Comparison of ENCODE assay signal across 1 cellular context in genomic region chr19:58400916-58401824, GRCh38.
TF ChIP-seq lines count a peak whose summit lies in the region.

No MANE protein-coding gene starts in this region.

TF ChIP-seq in HepG2, 621 proteins besides CTCF, POLR2A, EP300 and RAD21 (continued from another document and continues in another):
- TF ChIP-seq UBTF (CRISPR knock-in tag; IDR thresholded peaks at IDR 0.05) (peak; percentile 44; the same call in 1 of the 2 replicates), ZNF276 (CRISPR knock-in tag; IDR thresholded peaks at IDR 0.05; ENCODE audit: low read depth) (0 out of 2 replicates have a peak, but pooled peaks have one; percentile 18), ZNF263 (CRISPR knock-in tag; IDR thresholded peaks at IDR 0.05) (0 out of 2 replicates have a peak, but pooled peaks have one; percentile 44), CBX5 (CRISPR knock-in tag; IDR thresholded peaks at IDR 0.05; ENCODE audit: borderline replicate concordance) (no peak), EED (CRISPR knock-in tag; IDR thresholded peaks at IDR 0.05) (no peak), MAFK (conservative IDR thresholded peaks at IDR 0.05 in 1 of 2, IDR thresholded peaks at IDR 0.05 in 1 of 2; ENCODE audit: low read length in 2 of 2) (no peak), THAP11 (CRISPR knock-in tag; IDR thresholded peaks at IDR 0.05) (peak; percentile 86), MXD3 (CRISPR knock-in tag; IDR thresholded peaks at IDR 0.05) (0 out of 2 replicates have a peak, but pooled peaks have one; percentile 27), TEAD3 (CRISPR knock-in tag; optimal IDR thresholded peaks at IDR 0.05; ENCODE audit: borderline replicate concordance) (peak; percentile 25), ZNF784 (CRISPR knock-in tag; IDR thresholded peaks at IDR 0.05; ENCODE audit: borderline replicate concordance) (peak; percentile 86), YEATS2 (CRISPR knock-in tag; IDR thresholded peaks at IDR 0.05; ENCODE audit: borderline replicate concordance) (no peak; the same call in none of the 2 replicates), ZNF468 (CRISPR knock-in tag; IDR thresholded peaks at IDR 0.05) (no peak), TCF12 (IDR thresholded peaks at IDR 0.05) (no peak), TCF12 (CRISPR knock-in tag; IDR thresholded peaks at IDR 0.05) (no peak), SAFB2 (CRISPR knock-in tag; IDR thresholded peaks at IDR 0.05; ENCODE audit: borderline replicate concordance, low read depth) (no peak), GPBP1L1 (CRISPR knock-in tag; IDR thresholded peaks at IDR 0.05) (no peak), ZBTB43 (CRISPR knock-in tag; conservative IDR thresholded peaks at IDR 0.05) (no peak), PCBP2 (optimal IDR thresholded peaks at IDR 0.05; ENCODE audit: low read depth, low read length, poor library complexity, severe bottlenecking) (no peak), ZNF17 (CRISPR knock-in tag; IDR thresholded peaks at IDR 0.05) (no peak), CCDC6 (CRISPR knock-in tag; IDR thresholded peaks at IDR 0.05) (no peak), EHMT2 (IDR thresholded peaks at IDR 0.05; ENCODE audit: borderline replicate concordance, low read depth, low read length) (no peak), NR2F1 (CRISPR knock-in tag; IDR thresholded peaks at IDR 0.05) (no peak), HOXA9 (CRISPR knock-in tag; IDR thresholded peaks at IDR 0.05; ENCODE audit: borderline replicate concordance) (no peak; the same call in 1 of the 2 replicates), ATAD3A (CRISPR knock-in tag; IDR thresholded peaks at IDR 0.05) (no peak), ZBTB38 (CRISPR knock-in tag; IDR thresholded peaks at IDR 0.05) (peak; percentile 26; the same call in 1 of the 2 replicates), ZNF225 (CRISPR knock-in tag; IDR thresholded peaks at IDR 0.05) (no peak), MBD4 (IDR thresholded peaks at IDR 0.05; ENCODE audit: borderline replicate concordance, low read length) (no peak), AHR (CRISPR knock-in tag; IDR thresholded peaks at IDR 0.05) (0 out of 2 replicates have a peak, but pooled peaks have one; percentile 35), GZF1 (CRISPR knock-in tag; IDR thresholded peaks at IDR 0.05) (no peak), TAF15 (IDR thresholded peaks at IDR 0.05; ENCODE audit: low read depth, low read length, poor library complexity, severe bottlenecking) (no peak), KMT2A (CRISPR knock-in tag; IDR thresholded peaks at IDR 0.05) (peak; percentile 41), CREB1 (IDR thresholded peaks at IDR 0.05) (peak; percentile 90), CREB1 (CRISPR knock-in tag; IDR thresholded peaks at IDR 0.05) (peak; percentile 90), RFX3 (CRISPR knock-in tag; IDR thresholded peaks at IDR 0.05) (peak; percentile 100), PREB (CRISPR knock-in tag; IDR thresholded peaks at IDR 0.05) (no peak), ZNF724P (CRISPR knock-in tag; IDR thresholded peaks at IDR 0.05; ENCODE audit: borderline replicate concordance) (no peak; the same call in 1 of the 2 replicates), ZNF576 (CRISPR knock-in tag; IDR thresholded peaks at IDR 0.05) (no peak), FOXC1 (CRISPR knock-in tag; IDR thresholded peaks at IDR 0.05; ENCODE audit: borderline replicate concordance) (no peak), ZNF296 (CRISPR knock-in tag; conservative IDR thresholded peaks at IDR 0.05) (no peak), DMAP1 (CRISPR knock-in tag; IDR thresholded peaks at IDR 0.05) (no peak), TOPORS (CRISPR knock-in tag; IDR thresholded peaks at IDR 0.05) (peak; percentile 63; the same call in 1 of the 2 replicates), TEF (CRISPR knock-in tag; IDR thresholded peaks at IDR 0.05) (no peak), PHF5A (CRISPR knock-in tag; IDR thresholded peaks at IDR 0.05; ENCODE audit: low read depth, unreplicated experiment) (no peak), CHD4 (IDR thresholded peaks at IDR 0.05; ENCODE audit: borderline replicate concordance, low read length) (no peak), TIGD3 (CRISPR knock-in tag; IDR thresholded peaks at IDR 0.05; ENCODE audit: borderline replicate concordance) (no peak), ZBTB2 (CRISPR knock-in tag; IDR thresholded peaks at IDR 0.05; ENCODE audit: low read depth) (no peak), SETDB1 (CRISPR knock-in tag; IDR thresholded peaks at IDR 0.05; ENCODE audit: borderline replicate concordance) (no peak), ZNF83 (CRISPR knock-in tag; IDR thresholded peaks at IDR 0.05; ENCODE audit: borderline replicate concordance) (no peak), ZC3H13 (CRISPR knock-in tag; IDR thresholded peaks at IDR 0.05) (no peak), ZKSCAN5 (CRISPR knock-in tag; IDR thresholded peaks at IDR 0.05) (no peak), ZNF234 (CRISPR knock-in tag; conservative IDR thresholded peaks at IDR 0.05) (no peak), SMARCC2 (IDR thresholded peaks at IDR 0.05) (no peak), PHF8 (CRISPR knock-in tag; IDR thresholded peaks at IDR 0.05) (peak; percentile 67), ZNF790 (CRISPR knock-in tag; IDR thresholded peaks at IDR 0.05; ENCODE audit: borderline replicate concordance) (peak; percentile 58; the same call in 1 of the 2 replicates), ZNF20 (CRISPR knock-in tag; IDR thresholded peaks at IDR 0.05) (no peak), CREM (IDR thresholded peaks at IDR 0.05) (peak; percentile 87), CREM (CRISPR knock-in tag; IDR thresholded peaks at IDR 0.05) (no peak), ZFP41 (CRISPR knock-in tag; IDR thresholded peaks at IDR 0.05; ENCODE audit: borderline replicate concordance) (no peak), ZMYM4 (CRISPR knock-in tag; IDR thresholded peaks at IDR 0.05) (no peak; the same call in 1 of the 2 replicates), SMC3 (IDR thresholded peaks at IDR 0.05; ENCODE audit: low read length) (no peak), HDAC2 (CRISPR knock-in tag; IDR thresholded peaks at IDR 0.05) (peak; percentile 54; the same call in 1 of the 2 replicates), DRAP1 (CRISPR knock-in tag; IDR thresholded peaks at IDR 0.05) (peak; percentile 63), RFXAP (CRISPR knock-in tag; IDR thresholded peaks at IDR 0.05; ENCODE audit: borderline replicate concordance) (peak; percentile 99)
